Comparison of ENCODE assay signal across 6 cellular contexts in the genomic region with DNA sequence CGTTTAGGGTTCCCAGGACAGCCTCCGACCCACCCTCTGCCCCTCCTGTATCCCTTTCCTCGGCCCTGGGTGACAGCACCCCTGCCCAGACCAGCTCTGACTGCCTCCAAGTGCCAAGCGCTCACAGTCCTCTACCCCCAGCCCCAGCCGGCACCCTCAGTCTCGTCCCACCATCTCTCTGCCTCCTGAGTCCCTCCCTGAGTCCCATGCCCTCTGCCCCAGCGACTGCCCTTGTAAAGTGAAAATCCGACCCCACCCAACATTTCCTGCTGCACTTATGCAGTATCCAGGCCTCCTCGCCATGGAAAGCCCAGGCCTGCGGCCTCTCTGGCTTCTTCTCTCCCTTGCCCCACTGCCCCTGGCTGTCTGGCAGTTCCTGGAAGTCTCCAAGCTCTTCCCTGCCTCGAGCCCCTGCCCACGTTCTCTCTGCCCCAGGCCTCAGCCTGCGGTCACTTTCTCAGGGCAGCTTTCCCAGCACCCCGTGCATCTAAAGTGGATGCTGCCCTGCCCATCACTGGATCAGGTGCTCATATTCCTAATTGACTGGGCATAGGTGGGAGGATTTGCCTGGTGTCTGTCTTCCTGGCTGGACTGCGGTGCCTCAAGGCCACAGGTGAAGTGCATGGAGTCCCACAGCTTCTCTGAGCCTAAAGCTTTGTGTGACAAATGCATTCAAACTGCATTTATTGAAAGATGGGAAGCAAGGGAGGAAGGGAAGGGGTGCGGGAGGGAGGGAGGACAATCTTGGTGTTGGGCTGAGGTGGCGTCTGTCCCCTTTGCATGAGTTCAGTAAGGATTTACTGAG. TPM values are rescaled to one million over a fixed set of nuclear protein-coding genes. Genes with fewer than 3 reads are reported as not detected.
DNase-seq lines count a peak whose midpoint lies in the region; ATAC-seq and TF ChIP-seq lines count a peak whose summit lies in the region.

No MANE protein-coding gene starts in this region.

- no peak overlapping the region for H3K4me3 ChIP-seq in Loucy (ENCODE audit: low read length, poor library complexity, severe bottlenecking)

- DNase-seq in progenitor cell of endocrine pancreas (ENCODE audit: low spot score, unreplicated experiment): no peak
- no peak for DNase-seq in iPS-NIHi11 (ENCODE audit: low spot score)
- DNase-seq in GOT3 (lab: John Stamatoyannopoulos, UW): no peak

- no peak overlapping the region for H2AFZ ChIP-seq in Loucy (ENCODE audit: low read length)

- no peaks in the 10 kb centered on the region for H3F3A ChIP-seq in Loucy (ENCODE audit: low read depth)

- H3K79me2 ChIP-seq in Loucy (ENCODE audit: insufficient read depth, low read length): no peaks in the 10 kb centered on the region

- no peaks in the 10 kb centered on the region for H3K27me3 ChIP-seq in Loucy (ENCODE audit: insufficient read depth, low read length, poor library complexity, severe bottlenecking)

- H3K4me1 Mint-ChIP-seq in brain: peaks cover 18% of the 10 kb centered on the region
- peaks cover 10% of the 10 kb centered on the region for H3K4me1 Mint-ChIP-seq in progenitor cell of endocrine pancreas (ENCODE audit: low read depth)

- H3K9me3 ChIP-seq in Loucy (ENCODE audit: insufficient read depth, low read depth, low read length): no peaks in the 10 kb centered on the region

- H3K36me3 ChIP-seq in Loucy (ENCODE audit: insufficient read depth, low read length): no peaks in the 10 kb centered on the region

- H4K20me1 ChIP-seq in Loucy (ENCODE audit: insufficient read depth, low read length, poor library complexity, severe bottlenecking): no peaks in the 10 kb centered on the region

- H3K4me3 Mint-ChIP-seq in brain: no peak overlapping the region
- no peak overlapping the region for H3K4me3 Mint-ChIP-seq in progenitor cell of endocrine pancreas (ENCODE audit: low read depth)

- peaks cover 54% of the 10 kb centered on the region for H3K4me1 ChIP-seq in Loucy (ENCODE audit: insufficient read depth, low read length, poor library complexity, severe bottlenecking)

- H3K9me3 Mint-ChIP-seq in brain: peaks cover 2 to 11% (median 4%) of the 10 kb centered on the region in 5 experiments
- H3K9me3 Mint-ChIP-seq in progenitor cell of endocrine pancreas (ENCODE audit: low read depth): no peaks in the 10 kb centered on the region

- no peak for ATAC-seq in GM19397 (IDR thresholded peaks at IDR 0.05; ENCODE audit: unreplicated experiment)

- H3K27me3 Mint-ChIP-seq in brain (peaks cover 22% of the 10 kb centered on the region), progenitor cell of endocrine pancreas (peaks cover 12% of the 10 kb centered on the region)

- H3K9me2 ChIP-seq in Loucy (replicated peaks; ENCODE audit: low read depth, low read length): no peaks in the 10 kb centered on the region

- H3K36me3 Mint-ChIP-seq in brain (no peaks in the 10 kb centered on the region), progenitor cell of endocrine pancreas (ENCODE audit: insufficient read depth) (no peaks in the 10 kb centered on the region)

- TF ChIP-seq CTCF in Loucy (conservative IDR thresholded peaks at IDR 0.05; ENCODE audit: low read length) (no peak), brain (conservative IDR thresholded peaks at IDR 0.05) (no peak), progenitor cell of endocrine pancreas (IDR thresholded peaks at IDR 0.05; ENCODE audit: unreplicated experiment) (no peak)

- H3K9ac ChIP-seq in Loucy (ENCODE audit: low read depth, low read length, poor library complexity, severe bottlenecking): no peak overlapping the region

- H3K27ac Mint-ChIP-seq in brain (peak overlapping the region in 3 of 5 experiments; percentile 21 to 66 (median 56)), progenitor cell of endocrine pancreas (peak overlapping the region; percentile 35)

- H3K4me2 ChIP-seq in Loucy (ENCODE audit: low read depth, low read length, poor library complexity, severe bottlenecking): peak overlapping the region; percentile 29

RNA-seq across cellular contexts. Expression of a gene that starts 17.7 kb away (rescaled TPM):
- 1.2 TPM for polyA plus RNA-seq in brain (ENCODE audit: insufficient read depth, low read depth, low replicate concordance)
- not detected in 2 replicates for total RNA-seq in progenitor cell of endocrine pancreas

RNA-seq across cellular contexts. Expression of a gene that starts 20.7 kb away (rescaled TPM):
- polyA plus RNA-seq in brain (ENCODE audit: insufficient read depth, low read depth, low replicate concordance): 4.9 TPM
- 13.8 and 14.5 TPM in 2 replicates for total RNA-seq in progenitor cell of endocrine pancreas

RNA-seq across cellular contexts. Expression of a gene that starts 44.9 kb away (rescaled TPM):
- 1.6 TPM for polyA plus RNA-seq in brain (ENCODE audit: insufficient read depth, low read depth, low replicate concordance)
- 1.3 and 1.9 TPM in 2 replicates for total RNA-seq in progenitor cell of endocrine pancreas

RNA-seq across cellular contexts. Expression of a gene that starts 57.9 kb away (rescaled TPM):
- 45.4 TPM for polyA plus RNA-seq in brain (ENCODE audit: insufficient read depth, low read depth, low replicate concordance)
- total RNA-seq in progenitor cell of endocrine pancreas: 12.6 and 16.4 TPM in 2 replicates
